Comparison of ENCODE assay signal across 1 cellular context in the genomic region with DNA sequence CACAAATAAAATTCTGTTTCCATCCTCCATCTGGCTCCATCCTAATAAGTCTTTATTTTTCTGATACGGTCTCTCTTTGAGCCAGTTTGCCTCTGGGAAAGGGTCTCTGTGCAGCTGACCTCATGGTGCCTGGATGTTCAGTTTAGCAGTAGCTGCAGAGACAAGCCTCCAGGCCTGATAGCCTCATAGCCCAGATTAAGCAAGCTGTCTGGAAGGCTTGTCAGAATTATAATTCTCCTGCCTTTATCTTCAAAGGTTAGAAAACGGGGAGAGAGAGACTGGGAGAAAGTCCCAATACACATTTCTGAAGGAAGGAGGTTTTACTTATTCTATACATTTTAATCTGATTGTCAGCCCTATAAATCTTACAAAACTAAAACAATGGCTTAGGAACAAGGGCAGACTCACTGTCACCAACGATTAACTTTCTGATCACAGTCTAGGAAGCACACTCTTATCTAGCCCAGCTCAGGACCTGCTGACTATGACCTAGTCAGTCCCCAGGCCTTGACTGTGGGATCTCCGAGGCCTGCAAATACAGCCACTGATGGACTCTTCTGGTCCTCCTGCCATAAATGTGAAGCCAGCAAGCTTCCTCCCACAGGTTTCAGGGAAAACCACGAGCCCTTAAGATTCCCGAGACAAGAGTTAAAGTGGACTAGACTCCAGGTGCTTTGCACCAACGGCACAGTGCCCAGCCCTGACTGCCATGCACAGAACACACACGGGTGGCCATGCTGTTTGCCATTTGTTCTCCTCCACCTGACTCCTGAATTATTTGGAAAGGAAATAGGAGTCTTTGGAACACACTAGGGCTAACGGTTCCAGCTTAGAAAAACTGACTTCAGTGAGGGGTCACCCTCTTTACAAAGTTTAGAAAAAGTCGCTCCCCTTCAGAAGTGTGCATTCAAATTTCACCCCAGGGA.
TF ChIP-seq lines count a peak whose summit lies in the region.

No MANE protein-coding gene starts in this region.

TF ChIP-seq in K562, 482 proteins besides CTCF, POLR2A, EP300 and RAD21 (continued from another document and continues in another):
- TF ChIP-seq CTBP1 (IDR thresholded peaks at IDR 0.05; ENCODE audit: borderline replicate concordance): peak; percentile 64; the same call in 1 of the 2 replicates
- peak; percentile 81 for TF ChIP-seq DPF2 (IDR thresholded peaks at IDR 0.05)
- peak; percentile 53; the same call in 1 of the 2 replicates for TF ChIP-seq SMAD4 (CRISPR knock-in tag; conservative IDR thresholded peaks at IDR 0.05)
- TF ChIP-seq DIDO1 (tag; IDR thresholded peaks at IDR 0.05; ENCODE audit: low read depth): no peak
- 0 out of 2 replicates have a peak, but pooled peaks have one; percentile 9 for TF ChIP-seq CREM (IDR thresholded peaks at IDR 0.05; ENCODE audit: low read depth)
- TF ChIP-seq TCF3 (CRISPR knock-in tag; IDR thresholded peaks at IDR 0.05): peak; percentile 76
- TF ChIP-seq SOX6 (IDR thresholded peaks at IDR 0.05): peak; percentile 94
- no peak for TF ChIP-seq RBFOX2 (IDR thresholded peaks at IDR 0.05; ENCODE audit: low read depth, low read length)
- TF ChIP-seq, protein P1, sequence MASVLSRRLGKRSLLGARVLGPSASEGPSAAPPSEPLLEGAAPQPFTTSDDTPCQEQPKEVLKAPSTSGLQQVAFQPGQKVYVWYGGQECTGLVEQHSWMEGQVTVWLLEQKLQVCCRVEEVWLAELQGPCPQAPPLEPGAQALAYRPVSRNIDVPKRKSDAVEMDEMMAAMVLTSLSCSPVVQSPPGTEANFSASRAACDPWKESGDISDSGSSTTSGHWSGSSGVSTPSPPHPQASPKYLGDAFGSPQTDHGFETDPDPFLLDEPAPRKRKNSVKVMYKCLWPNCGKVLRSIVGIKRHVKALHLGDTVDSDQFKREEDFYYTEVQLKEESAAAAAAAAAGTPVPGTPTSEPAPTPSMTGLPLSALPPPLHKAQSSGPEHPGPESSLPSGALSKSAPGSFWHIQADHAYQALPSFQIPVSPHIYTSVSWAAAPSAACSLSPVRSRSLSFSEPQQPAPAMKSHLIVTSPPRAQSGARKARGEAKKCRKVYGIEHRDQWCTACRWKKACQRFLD (CRISPR knock-in tag; IDR thresholded peaks at IDR 0.05): 0 out of 2 replicates have a peak, but pooled peaks have one; percentile 43
- no peak for TF ChIP-seq NEUROD1 (IDR thresholded peaks at IDR 0.05; ENCODE audit: borderline replicate concordance, low read depth, low read length, partially characterized antibody)
- TF ChIP-seq, protein P2, sequence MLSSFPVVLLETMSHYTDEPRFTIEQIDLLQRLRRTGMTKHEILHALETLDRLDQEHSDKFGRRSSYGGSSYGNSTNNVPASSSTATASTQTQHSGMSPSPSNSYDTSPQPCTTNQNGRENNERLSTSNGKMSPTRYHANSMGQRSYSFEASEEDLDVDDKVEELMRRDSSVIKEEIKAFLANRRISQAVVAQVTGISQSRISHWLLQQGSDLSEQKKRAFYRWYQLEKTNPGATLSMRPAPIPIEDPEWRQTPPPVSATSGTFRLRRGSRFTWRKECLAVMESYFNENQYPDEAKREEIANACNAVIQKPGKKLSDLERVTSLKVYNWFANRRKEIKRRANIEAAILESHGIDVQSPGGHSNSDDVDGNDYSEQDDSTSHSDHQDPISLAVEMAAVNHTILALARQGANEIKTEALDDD (IDR thresholded peaks at IDR 0.05): peak; percentile 100
- no peak for TF ChIP-seq ZNF263 (CRISPR knock-in tag; IDR thresholded peaks at IDR 0.05; ENCODE audit: borderline replicate concordance)
- TF ChIP-seq MEIS2 (IDR thresholded peaks at IDR 0.05; ENCODE audit: partially characterized antibody): peak; percentile 89
- TF ChIP-seq TAL1 (IDR thresholded peaks at IDR 0.05): peak; percentile 69
- TF ChIP-seq SUPT5H (IDR thresholded peaks at IDR 0.05): no peak
- peak; percentile 82 for TF ChIP-seq ARID1B (IDR thresholded peaks at IDR 0.05)
- TF ChIP-seq RFX7 (CRISPR knock-in tag; IDR thresholded peaks at IDR 0.05): no peak
- TF ChIP-seq DNMT1 (IDR thresholded peaks at IDR 0.05): no peak
- TF ChIP-seq GATA2 (CRISPR knock-in tag; IDR thresholded peaks at IDR 0.05): 0 out of 2 replicates have a peak, but pooled peaks have one; percentile 25
- TF ChIP-seq, protein P3, sequence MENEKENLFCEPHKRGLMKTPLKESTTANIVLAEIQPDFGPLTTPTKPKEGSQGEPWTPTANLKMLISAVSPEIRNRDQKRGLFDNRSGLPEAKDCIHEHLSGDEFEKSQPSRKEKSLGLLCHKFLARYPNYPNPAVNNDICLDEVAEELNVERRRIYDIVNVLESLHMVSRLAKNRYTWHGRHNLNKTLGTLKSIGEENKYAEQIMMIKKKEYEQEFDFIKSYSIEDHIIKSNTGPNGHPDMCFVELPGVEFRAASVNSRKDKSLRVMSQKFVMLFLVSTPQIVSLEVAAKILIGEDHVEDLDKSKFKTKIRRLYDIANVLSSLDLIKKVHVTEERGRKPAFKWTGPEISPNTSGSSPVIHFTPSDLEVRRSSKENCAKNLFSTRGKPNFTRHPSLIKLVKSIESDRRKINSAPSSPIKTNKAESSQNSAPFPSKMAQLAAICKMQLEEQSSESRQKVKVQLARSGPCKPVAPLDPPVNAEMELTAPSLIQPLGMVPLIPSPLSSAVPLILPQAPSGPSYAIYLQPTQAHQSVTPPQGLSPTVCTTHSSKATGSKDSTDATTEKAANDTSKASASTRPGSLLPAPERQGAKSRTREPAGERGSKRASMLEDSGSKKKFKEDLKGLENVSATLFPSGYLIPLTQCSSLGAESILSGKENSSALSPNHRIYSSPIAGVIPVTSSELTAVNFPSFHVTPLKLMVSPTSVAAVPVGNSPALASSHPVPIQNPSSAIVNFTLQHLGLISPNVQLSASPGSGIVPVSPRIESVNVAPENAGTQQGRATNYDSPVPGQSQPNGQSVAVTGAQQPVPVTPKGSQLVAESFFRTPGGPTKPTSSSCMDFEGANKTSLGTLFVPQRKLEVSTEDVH (IDR thresholded peaks at IDR 0.05; ENCODE audit: low read depth, partially characterized antibody): no peak
- TF ChIP-seq, protein P4, sequence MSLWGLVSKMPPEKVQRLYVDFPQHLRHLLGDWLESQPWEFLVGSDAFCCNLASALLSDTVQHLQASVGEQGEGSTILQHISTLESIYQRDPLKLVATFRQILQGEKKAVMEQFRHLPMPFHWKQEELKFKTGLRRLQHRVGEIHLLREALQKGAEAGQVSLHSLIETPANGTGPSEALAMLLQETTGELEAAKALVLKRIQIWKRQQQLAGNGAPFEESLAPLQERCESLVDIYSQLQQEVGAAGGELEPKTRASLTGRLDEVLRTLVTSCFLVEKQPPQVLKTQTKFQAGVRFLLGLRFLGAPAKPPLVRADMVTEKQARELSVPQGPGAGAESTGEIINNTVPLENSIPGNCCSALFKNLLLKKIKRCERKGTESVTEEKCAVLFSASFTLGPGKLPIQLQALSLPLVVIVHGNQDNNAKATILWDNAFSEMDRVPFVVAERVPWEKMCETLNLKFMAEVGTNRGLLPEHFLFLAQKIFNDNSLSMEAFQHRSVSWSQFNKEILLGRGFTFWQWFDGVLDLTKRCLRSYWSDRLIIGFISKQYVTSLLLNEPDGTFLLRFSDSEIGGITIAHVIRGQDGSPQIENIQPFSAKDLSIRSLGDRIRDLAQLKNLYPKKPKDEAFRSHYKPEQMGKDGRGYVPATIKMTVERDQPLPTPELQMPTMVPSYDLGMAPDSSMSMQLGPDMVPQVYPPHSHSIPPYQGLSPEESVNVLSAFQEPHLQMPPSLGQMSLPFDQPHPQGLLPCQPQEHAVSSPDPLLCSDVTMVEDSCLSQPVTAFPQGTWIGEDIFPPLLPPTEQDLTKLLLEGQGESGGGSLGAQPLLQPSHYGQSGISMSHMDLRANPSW (CRISPR knock-in tag; IDR thresholded peaks at IDR 0.05): no peak
- no peak for TF ChIP-seq MCM7 (IDR thresholded peaks at IDR 0.05)
- peak; percentile 64; the same call in 1 of the 2 replicates for TF ChIP-seq ZNF175 (CRISPR knock-in tag; IDR thresholded peaks at IDR 0.05; ENCODE audit: low read depth)
- TF ChIP-seq, protein P5, sequence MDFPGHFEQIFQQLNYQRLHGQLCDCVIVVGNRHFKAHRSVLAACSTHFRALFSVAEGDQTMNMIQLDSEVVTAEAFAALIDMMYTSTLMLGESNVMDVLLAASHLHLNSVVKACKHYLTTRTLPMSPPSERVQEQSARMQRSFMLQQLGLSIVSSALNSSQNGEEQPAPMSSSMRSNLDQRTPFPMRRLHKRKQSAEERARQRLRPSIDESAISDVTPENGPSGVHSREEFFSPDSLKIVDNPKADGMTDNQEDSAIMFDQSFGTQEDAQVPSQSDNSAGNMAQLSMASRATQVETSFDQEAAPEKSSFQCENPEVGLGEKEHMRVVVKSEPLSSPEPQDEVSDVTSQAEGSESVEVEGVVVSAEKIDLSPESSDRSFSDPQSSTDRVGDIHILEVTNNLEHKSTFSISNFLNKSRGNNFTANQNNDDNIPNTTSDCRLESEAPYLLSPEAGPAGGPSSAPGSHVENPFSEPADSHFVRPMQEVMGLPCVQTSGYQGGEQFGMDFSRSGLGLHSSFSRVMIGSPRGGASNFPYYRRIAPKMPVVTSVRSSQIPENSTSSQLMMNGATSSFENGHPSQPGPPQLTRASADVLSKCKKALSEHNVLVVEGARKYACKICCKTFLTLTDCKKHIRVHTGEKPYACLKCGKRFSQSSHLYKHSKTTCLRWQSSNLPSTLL (IDR thresholded peaks at IDR 0.05): no peak
- TF ChIP-seq SMARCA4 (IDR thresholded peaks at IDR 0.05): peak; percentile 35; the same call in 1 of the 2 replicates
- TF ChIP-seq ZNF232 (CRISPR knock-in tag; IDR thresholded peaks at IDR 0.05): no peak
- TF ChIP-seq, protein P6, sequence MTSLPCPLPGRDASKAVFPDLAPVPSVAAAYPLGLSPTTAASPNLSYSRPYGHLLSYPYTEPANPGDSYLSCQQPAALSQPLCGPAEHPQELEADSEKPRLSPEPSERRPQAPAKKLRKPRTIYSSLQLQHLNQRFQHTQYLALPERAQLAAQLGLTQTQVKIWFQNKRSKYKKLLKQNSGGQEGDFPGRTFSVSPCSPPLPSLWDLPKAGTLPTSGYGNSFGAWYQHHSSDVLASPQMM (CRISPR knock-in tag; IDR thresholded peaks at IDR 0.05): no peak
- TF ChIP-seq FOSL1 (tag; conservative IDR thresholded peaks at IDR 0.05): peak; percentile 62
- no peak for TF ChIP-seq KLF1 (tag; IDR thresholded peaks at IDR 0.05)
- no peak for TF ChIP-seq TRIM24 (IDR thresholded peaks at IDR 0.05)
- no peak for TF ChIP-seq ZNF311 (CRISPR knock-in tag; IDR thresholded peaks at IDR 0.05)
- TF ChIP-seq CHCHD3 (CRISPR knock-in tag; IDR thresholded peaks at IDR 0.05): no peak
- TF ChIP-seq, protein P7, sequence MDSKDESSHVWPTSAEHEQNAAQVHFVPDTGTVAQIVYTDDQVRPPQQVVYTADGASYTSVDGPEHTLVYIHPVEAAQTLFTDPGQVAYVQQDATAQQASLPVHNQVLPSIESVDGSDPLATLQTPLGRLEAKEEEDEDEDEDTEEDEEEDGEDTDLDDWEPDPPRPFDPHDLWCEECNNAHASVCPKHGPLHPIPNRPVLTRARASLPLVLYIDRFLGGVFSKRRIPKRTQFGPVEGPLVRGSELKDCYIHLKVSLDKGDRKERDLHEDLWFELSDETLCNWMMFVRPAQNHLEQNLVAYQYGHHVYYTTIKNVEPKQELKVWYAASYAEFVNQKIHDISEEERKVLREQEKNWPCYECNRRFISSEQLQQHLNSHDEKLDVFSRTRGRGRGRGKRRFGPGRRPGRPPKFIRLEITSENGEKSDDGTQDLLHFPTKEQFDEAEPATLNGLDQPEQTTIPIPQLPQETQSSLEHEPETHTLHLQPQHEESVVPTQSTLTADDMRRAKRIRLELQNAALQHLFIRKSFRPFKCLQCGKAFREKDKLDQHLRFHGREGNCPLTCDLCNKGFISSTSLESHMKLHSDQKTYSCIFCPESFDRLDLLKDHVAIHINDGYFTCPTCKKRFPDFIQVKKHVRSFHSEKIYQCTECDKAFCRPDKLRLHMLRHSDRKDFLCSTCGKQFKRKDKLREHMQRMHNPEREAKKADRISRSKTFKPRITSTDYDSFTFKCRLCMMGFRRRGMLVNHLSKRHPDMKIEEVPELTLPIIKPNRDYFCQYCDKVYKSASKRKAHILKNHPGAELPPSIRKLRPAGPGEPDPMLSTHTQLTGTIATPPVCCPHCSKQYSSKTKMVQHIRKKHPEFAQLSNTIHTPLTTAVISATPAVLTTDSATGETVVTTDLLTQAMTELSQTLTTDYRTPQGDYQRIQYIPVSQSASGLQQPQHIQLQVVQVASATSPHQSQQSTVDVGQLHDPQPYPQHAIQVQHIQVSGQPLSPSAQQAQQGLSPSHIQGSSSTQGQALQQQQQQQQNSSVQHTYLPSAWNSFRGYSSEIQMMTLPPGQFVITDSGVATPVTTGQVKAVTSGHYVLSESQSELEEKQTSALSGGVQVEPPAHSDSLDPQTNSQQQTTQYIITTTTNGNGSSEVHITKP (IDR thresholded peaks at IDR 0.05; ENCODE audit: partially characterized antibody): peak; percentile 41
- TF ChIP-seq ZBTB1 (CRISPR knock-in tag; IDR thresholded peaks at IDR 0.05; ENCODE audit: borderline replicate concordance, low read depth): no peak
- no peak for TF ChIP-seq MCM3 (IDR thresholded peaks at IDR 0.05)
- TF ChIP-seq, protein P8, sequence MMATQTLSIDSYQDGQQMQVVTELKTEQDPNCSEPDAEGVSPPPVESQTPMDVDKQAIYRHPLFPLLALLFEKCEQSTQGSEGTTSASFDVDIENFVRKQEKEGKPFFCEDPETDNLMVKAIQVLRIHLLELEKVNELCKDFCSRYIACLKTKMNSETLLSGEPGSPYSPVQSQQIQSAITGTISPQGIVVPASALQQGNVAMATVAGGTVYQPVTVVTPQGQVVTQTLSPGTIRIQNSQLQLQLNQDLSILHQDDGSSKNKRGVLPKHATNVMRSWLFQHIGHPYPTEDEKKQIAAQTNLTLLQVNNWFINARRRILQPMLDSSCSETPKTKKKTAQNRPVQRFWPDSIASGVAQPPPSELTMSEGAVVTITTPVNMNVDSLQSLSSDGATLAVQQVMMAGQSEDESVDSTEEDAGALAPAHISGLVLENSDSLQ (IDR thresholded peaks at IDR 0.05): peak; percentile 64
- peak; percentile 77 for TF ChIP-seq CBFA2T2 (conservative IDR thresholded peaks at IDR 0.05)
- TF ChIP-seq CSDE1 (IDR thresholded peaks at IDR 0.05): no peak
- peak; percentile 61 to 72; a peak in 3 of 4 replicates for TF ChIP-seq KDM1A (IDR thresholded peaks at IDR 0.05)
- TF ChIP-seq, protein P9, sequence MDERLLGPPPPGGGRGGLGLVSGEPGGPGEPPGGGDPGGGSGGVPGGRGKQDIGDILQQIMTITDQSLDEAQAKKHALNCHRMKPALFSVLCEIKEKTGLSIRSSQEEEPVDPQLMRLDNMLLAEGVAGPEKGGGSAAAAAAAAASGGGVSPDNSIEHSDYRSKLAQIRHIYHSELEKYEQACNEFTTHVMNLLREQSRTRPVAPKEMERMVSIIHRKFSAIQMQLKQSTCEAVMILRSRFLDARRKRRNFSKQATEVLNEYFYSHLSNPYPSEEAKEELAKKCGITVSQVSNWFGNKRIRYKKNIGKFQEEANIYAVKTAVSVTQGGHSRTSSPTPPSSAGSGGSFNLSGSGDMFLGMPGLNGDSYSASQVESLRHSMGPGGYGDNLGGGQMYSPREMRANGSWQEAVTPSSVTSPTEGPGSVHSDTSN (CRISPR knock-in tag; IDR thresholded peaks at IDR 0.05; ENCODE audit: low read depth): no peak
- TF ChIP-seq, protein P9 (tag; conservative IDR thresholded peaks at IDR 0.05; ENCODE audit: low read depth): peak; percentile 80
- 0 out of 2 replicates have a peak, but pooled peaks have one; percentile 34 for TF ChIP-seq L3MBTL2 (IDR thresholded peaks at IDR 0.05)
